Comparison of ENCODE assay signal across 20 cellular contexts in the genomic region with DNA sequence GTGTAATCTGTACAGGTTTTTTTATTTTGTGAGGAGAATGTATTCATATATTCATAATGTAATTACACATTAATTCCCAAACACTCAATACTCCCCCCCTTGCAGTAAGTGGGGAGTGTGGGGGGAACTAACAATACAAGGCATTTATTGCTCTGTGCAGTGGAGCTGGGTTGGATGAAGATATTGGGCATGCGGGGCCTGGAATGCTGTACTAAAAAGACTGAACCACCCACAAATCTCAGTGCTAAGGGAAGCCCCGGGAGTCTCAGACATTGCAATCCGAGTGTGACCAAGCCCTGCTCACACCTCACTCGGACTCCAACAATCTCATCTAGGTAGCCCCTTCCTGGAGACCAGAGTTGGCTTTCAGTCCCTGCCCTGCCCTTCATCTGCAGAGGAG. TPM values are rescaled to one million over a fixed set of nuclear protein-coding genes. Genes with fewer than 3 reads are reported as not detected.
DNase-seq lines count a peak whose midpoint lies in the region; TF ChIP-seq lines count a peak whose summit lies in the region.
"Had no signal": no experiment of that assay in that cellular context is flagged by ENCODE, and none has a peak within 500 bp of the region (broad histone marks: within the 10 kb centered on the region; RNA-seq: fewer than 3 reads in every experiment).

No MANE protein-coding gene starts in this region.

- H3K4me1 ChIP-seq in HEK293 (ENCODE audit: control insufficient read depth, insufficient read depth, low read length): no peaks in the 10 kb centered on the region
- peaks cover 26 to 76% (median 54%) of the 10 kb centered on the region in 4 donors for H3K4me1 ChIP-seq in stomach
- H3K4me1 ChIP-seq in adrenal gland (replicated peaks in 1 of 2): peaks cover 4 to 11% of the 10 kb centered on the region in 2 donors
- H3K4me1 ChIP-seq in suprapubic skin: peaks cover 36% of the 10 kb centered on the region

- H3K27ac ChIP-seq in HEK293 (ENCODE audit: extremely low read depth, low read depth, low read length) (no peak overlapping the region), coronary artery (no peak overlapping the region), stomach (peak overlapping the region in 3 of 5 donors; percentile 42 to 59 (median 47)), adrenal gland (no peak overlapping the region), suprapubic skin (no peak overlapping the region)
- H3K27ac ChIP-seq: Peyer's patch had no signal

- intact Hi-C loops in stomach (cut with DNase I; ENCODE audit: low total_unique reads): no loop called here
- intact Hi-C loops in posterior vena cava (cut with DNase I): no loop called here
- intact Hi-C loops in adrenal gland (cut with DNase I): no loop called here

- no peak for TF ChIP-seq EP300 in stomach (IDR thresholded peaks at IDR 0.05)
- no peak for TF ChIP-seq EP300 in suprapubic skin (IDR thresholded peaks at IDR 0.05)

- H3K9me3 ChIP-seq in HEK293 (ENCODE audit: control insufficient read depth, insufficient read depth, low read depth, low read length) (no peaks in the 10 kb centered on the region), stomach (no peaks in the 10 kb centered on the region), adrenal gland (replicated peaks in 1 of 3) (no peaks in the 10 kb centered on the region), suprapubic skin (no peaks in the 10 kb centered on the region)
- H3K9me3 ChIP-seq: BE2C, Peyer's patch had no signal

- TF ChIP-seq CTCF in HEK293 (tag by site-specific recombination; IDR thresholded peaks at IDR 0.05): no peak
- TF ChIP-seq CTCF in coronary artery (IDR thresholded peaks at IDR 0.05): no peak
- TF ChIP-seq CTCF in stomach (IDR thresholded peaks at IDR 0.05): no peak
- TF ChIP-seq CTCF in adrenal gland (IDR thresholded peaks at IDR 0.05): no peak
- TF ChIP-seq CTCF in suprapubic skin (IDR thresholded peaks at IDR 0.05): no peak

- H3K4me3 ChIP-seq in HEK293 (ENCODE audit: low read depth, low read length) (no peak overlapping the region), coronary artery (no peak overlapping the region), stomach (no peak overlapping the region), adrenal gland (no peak overlapping the region), suprapubic skin (no peak overlapping the region)
- H3K4me3 ChIP-seq: Peyer's patch had no signal

- CTCF ChIA-PET in HEK293 (lab: Yijun Ruan, JAX): interaction anchor here (0.6 to 1.6 kb wide), 2 partner anchors 21 to 428 kb away, joined by 3 to 4 read pairs; no protein-coding TSS in a partner anchor

- DNase-seq in coronary artery (ENCODE audit: low spot score): peak; percentile 61
- peak; percentile 79 for DNase-seq in medulla oblongata (ENCODE audit: extremely low spot score)
- no peak for DNase-seq in stomach
- no peak for DNase-seq in posterior vena cava (ENCODE audit: low spot score)
- no peak for DNase-seq in adrenal gland
- no peak for DNase-seq in UCSD-AML1 (lab: John Stamatoyannopoulos, UW; ENCODE audit: unreplicated experiment)
- no peak for DNase-seq in suprapubic skin (ENCODE audit: low spot score in 2 of 2)
- DNase-seq: ACHN; BE2C; CD8-positive, alpha-beta memory T cell; DMS153; EL; Karpas-422; NCI-H187 treated with DMSO at 0.1 percent for 48 hours; NCI-H2171; NCI-H446 treated with DMSO at 0.1 percent for 48 hours; NCI-H774; Peyer's patch; SHP77 treated with DMSO at 0.1 percent for 48 hours had no signal

- TF ChIP-seq POLR2A in stomach (IDR thresholded peaks at IDR 0.05) (no peak), adrenal gland (IDR thresholded peaks at IDR 0.05) (no peak), suprapubic skin (IDR thresholded peaks at IDR 0.05) (no peak)

- 40 to 70% (median 69%) methylated on average over 4 of the region's 4 CpGs for WGBS in stomach, 5 donors
- WGBS in adrenal gland, 4 donors: 72 to 93% (median 80%) methylated on average over 1 to 4 of the region's 4 CpGs
- 69% methylated on average over 3 of the region's 4 CpGs for WGBS in suprapubic skin

- POLR2A ChIA-PET in HEK293 (lab: Yijun Ruan, JAX): no interaction called here

- H3K36me3 ChIP-seq in HEK293 (ENCODE audit: control insufficient read depth in 2 of 2, insufficient read depth in 1 of 2, low read length in 2 of 2): no peaks in the 10 kb centered on the region
- no peaks in the 10 kb centered on the region for H3K36me3 ChIP-seq in stomach
- H3K36me3 ChIP-seq in adrenal gland (replicated peaks in 1 of 2): no peaks in the 10 kb centered on the region
- no peaks in the 10 kb centered on the region for H3K36me3 ChIP-seq in suprapubic skin
- H3K36me3 ChIP-seq: BE2C, Peyer's patch had no signal

- H3K27me3 ChIP-seq in stomach: peaks cover 0 to 9% (median under 1%) of the 10 kb centered on the region in 3 donors
- no peaks in the 10 kb centered on the region for H3K27me3 ChIP-seq in adrenal gland
- peaks cover 3% of the 10 kb centered on the region for H3K27me3 ChIP-seq in suprapubic skin
- H3K27me3 ChIP-seq: BE2C, Peyer's patch had no signal

TF ChIP-seq in HEK293, 187 proteins besides CTCF, POLR2A, EP300 and RAD21:
- TF ChIP-seq GLIS1 (tag by site-specific recombination; IDR thresholded peaks at IDR 0.05) (no peak), ZFP3 (tag by site-specific recombination; IDR thresholded peaks at IDR 0.05; ENCODE audit: low read depth) (no peak), ZNF529 (tag by site-specific recombination; IDR thresholded peaks at IDR 0.05; ENCODE audit: insufficient replicate concordance) (no peak), TSHZ1 (tag by site-specific recombination; IDR thresholded peaks at IDR 0.05; ENCODE audit: borderline replicate concordance) (no peak), ZNF776 (tag by site-specific recombination; IDR thresholded peaks at IDR 0.05; ENCODE audit: borderline replicate concordance) (no peak), ZNF18 (tag by site-specific recombination; IDR thresholded peaks at IDR 0.05) (peak; percentile 47; the same call in 1 of the 2 replicates)
TF ChIP-seq in HEK293: peak in this region for 1.

RNA-seq across cellular contexts. Expression of gene PLLP, which starts 6.0 kb away (rescaled TPM):
- 100 to 1,000 TPM in 2 of 5 donors, 10 to 100 TPM in 3; 27.4 to 190 (median 59.1) TPM for total RNA-seq in stomach
- 10 to 100 TPM; 39.0 to 46.6 (median 43.7) TPM for polyA plus RNA-seq in stomach
- 1 to 10 TPM; 1.7 to 3.8 TPM for total RNA-seq in posterior vena cava
- total RNA-seq in adrenal gland: 1 to 10 TPM; 1.0 to 10.0 (median 2.7) TPM
- polyA plus RNA-seq in adrenal gland: 1 to 10 TPM; 1.5 to 7.0 (median 2.7) TPM
- 100 to 1,000 TPM in 3 of 4 donors, 10 to 100 TPM in 1; 34.7 to 215 (median 205) TPM for total RNA-seq in suprapubic skin

RNA-seq across cellular contexts. Expression of gene ARL2BP, which starts 33.4 kb away (rescaled TPM):
- total RNA-seq in stomach (10 to 100 TPM; 15.6 to 61.6 (median 46.7) TPM), posterior vena cava (10 to 100 TPM; 48.4 to 49.6 TPM), adrenal gland (10 to 100 TPM; 47.9 to 88.7 (median 57.9) TPM), suprapubic skin (10 to 100 TPM; 27.8 to 66.2 (median 51.0) TPM)
- polyA plus RNA-seq in stomach (10 to 100 TPM; 24.0 to 46.6 (median 39.8) TPM), adrenal gland (100 to 1,000 TPM in 1 of 3 donors, 10 to 100 TPM in 2; 32.6 to 136 (median 35.2) TPM)

Comparison
In these comparisons a context has a peak if more than half of its experiments do, and no peak if none do; other contexts are left out.
1. H3K27ac ChIP-seq: peak in stomach (3 of 5); none in HEK293 (single experiment), coronary artery (0 of 2), adrenal gland (0 of 5) and suprapubic skin (single experiment).
2. DNase-seq: peak in coronary artery (single experiment) and medulla oblongata (single experiment); none in stomach (single experiment), posterior vena cava (single experiment), adrenal gland (0 of 7), UCSD-AML1 (single experiment) and suprapubic skin (0 of 2).